ENCODE assay signal across 1 cellular context in the genomic region with DNA sequence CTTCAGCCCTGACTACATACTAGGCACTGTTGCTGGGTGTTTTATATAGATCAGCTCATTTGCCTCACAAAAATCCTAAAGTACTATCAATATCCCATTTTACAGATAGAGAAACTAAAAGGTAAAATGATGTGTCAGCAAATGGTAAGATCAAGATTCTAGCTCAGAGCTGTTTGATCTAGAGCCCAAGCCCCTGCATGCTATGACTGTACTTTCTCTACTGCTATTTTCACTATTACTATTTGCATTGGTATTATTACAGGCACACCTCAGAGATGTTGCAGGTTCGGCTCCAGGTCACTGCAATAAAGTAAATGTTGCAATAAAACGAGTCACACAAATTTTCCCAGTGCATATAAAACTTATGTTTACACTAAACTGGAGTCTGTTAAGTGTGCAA.
TF ChIP-seq lines count a peak whose summit lies in the region.

No MANE protein-coding gene starts in this region.

TF ChIP-seq in K562, 482 proteins besides CTCF, POLR2A, EP300 and RAD21:
- TF ChIP-seq MAFF (IDR thresholded peaks at IDR 0.05; ENCODE audit: low read length) (peak; percentile 90), RFX1 (IDR thresholded peaks at IDR 0.05) (no peak), MAFK (IDR thresholded peaks at IDR 0.05; ENCODE audit: low read length) (peak; percentile 93), RBFOX2 (IDR thresholded peaks at IDR 0.05; ENCODE audit: low read depth, low read length) (no peak), ZNF316 (IDR thresholded peaks at IDR 0.05) (peak; percentile 92), MAFG (tag; conservative IDR thresholded peaks at IDR 0.05) (peak; percentile 90), C11orf30 (IDR thresholded peaks at IDR 0.05; ENCODE audit: low read depth) (peak; percentile 87), TOE1 (IDR thresholded peaks at IDR 0.05; ENCODE audit: borderline replicate concordance) (no peak), TOE1 (CRISPR knock-in tag; IDR thresholded peaks at IDR 0.05; ENCODE audit: borderline replicate concordance, low read depth) (no peak)
- TF ChIP-seq, protein P1, sequence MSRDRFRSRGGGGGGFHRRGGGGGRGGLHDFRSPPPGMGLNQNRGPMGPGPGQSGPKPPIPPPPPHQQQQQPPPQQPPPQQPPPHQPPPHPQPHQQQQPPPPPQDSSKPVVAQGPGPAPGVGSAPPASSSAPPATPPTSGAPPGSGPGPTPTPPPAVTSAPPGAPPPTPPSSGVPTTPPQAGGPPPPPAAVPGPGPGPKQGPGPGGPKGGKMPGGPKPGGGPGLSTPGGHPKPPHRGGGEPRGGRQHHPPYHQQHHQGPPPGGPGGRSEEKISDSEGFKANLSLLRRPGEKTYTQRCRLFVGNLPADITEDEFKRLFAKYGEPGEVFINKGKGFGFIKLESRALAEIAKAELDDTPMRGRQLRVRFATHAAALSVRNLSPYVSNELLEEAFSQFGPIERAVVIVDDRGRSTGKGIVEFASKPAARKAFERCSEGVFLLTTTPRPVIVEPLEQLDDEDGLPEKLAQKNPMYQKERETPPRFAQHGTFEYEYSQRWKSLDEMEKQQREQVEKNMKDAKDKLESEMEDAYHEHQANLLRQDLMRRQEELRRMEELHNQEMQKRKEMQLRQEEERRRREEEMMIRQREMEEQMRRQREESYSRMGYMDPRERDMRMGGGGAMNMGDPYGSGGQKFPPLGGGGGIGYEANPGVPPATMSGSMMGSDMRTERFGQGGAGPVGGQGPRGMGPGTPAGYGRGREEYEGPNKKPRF (IDR thresholded peaks at IDR 0.05; ENCODE audit: low read depth, low read length) = no peak
